Comparison of ENCODE assay signal across 20 cellular contexts in genomic region chr10:26800468-26800867, GRCh38.
DNase-seq lines count a peak whose midpoint lies in the region; ATAC-seq and TF ChIP-seq lines count a peak whose summit lies in the region.
"Had no signal": no experiment of that assay in that cellular context is flagged by ENCODE, and none has a peak within 500 bp of the region (broad histone marks: within the 10 kb centered on the region; RNA-seq: fewer than 3 reads in every experiment).

No MANE protein-coding gene starts in this region.

- DNase-seq in NCI-H2227 treated with DMSO at 0.1 percent for 48 hours (lab: John Stamatoyannopoulos, UW) (peak; percentile 1), NCI-H2227 (lab: John Stamatoyannopoulos, UW; ENCODE audit: unreplicated experiment) (no peak), trophoblast cell (no peak), globus pallidus (ENCODE audit: low spot score) (no peak), Kasumi-1 (lab: John Stamatoyannopoulos, UW) (no peak)
- DNase-seq: DMS153, GM23248, IMR-90, NCI-H1105, NCI-H187, NCI-H510A, OCI-M1 had no signal

- H3K79me2 ChIP-seq in KMS-11 (ENCODE audit: insufficient read depth, low read depth) (peaks cover 97% of the 10 kb centered on the region), SU-DHL-6 (ENCODE audit: insufficient read depth, low read length) (peaks cover 97% of the 10 kb centered on the region), trophoblast cell (ENCODE audit: control insufficient read depth, insufficient read depth, low read length, poor library complexity) (peaks cover 9% of the 10 kb centered on the region)

- H2AFZ ChIP-seq in KMS-11 (ENCODE audit: low read depth) (no peak overlapping the region), SU-DHL-6 (ENCODE audit: low read depth, low read length, severe bottlenecking) (no peak overlapping the region), trophoblast cell (ENCODE audit: insufficient read depth, low read length, poor library complexity) (no peak overlapping the region)
- H2AFZ ChIP-seq: GM23248 had no signal

- no peak overlapping the region for H3K23ac ChIP-seq in trophoblast cell (ENCODE audit: low read length)

- H4K20me1 ChIP-seq in KMS-11 (ENCODE audit: insufficient read depth), result no peaks in the 10 kb centered on the region
- H4K20me1 ChIP-seq in SU-DHL-6 (ENCODE audit: low read depth, low read length), result no peaks in the 10 kb centered on the region

- H3K4me3 ChIP-seq in KMS-11 (IDR thresholded peaks at IDR 0.05; ENCODE audit: insufficient read depth, low read depth, low read length), result no peak overlapping the region
- H3K4me3 ChIP-seq in SU-DHL-6 (ENCODE audit: insufficient read depth, low read length, poor library complexity, severe bottlenecking), result no peak overlapping the region
- no peak overlapping the region for H3K4me3 ChIP-seq in trophoblast cell (ENCODE audit: low read depth, low read length)
- H3K4me3 ChIP-seq: GM23248, SJSA1 had no signal

- no peak overlapping the region for H4K8ac ChIP-seq in trophoblast cell (ENCODE audit: low read depth, low read length)

- no peaks in the 10 kb centered on the region for H3K79me1 ChIP-seq in trophoblast cell (ENCODE audit: low read length)

- no peak overlapping the region for H3K14ac ChIP-seq in trophoblast cell (ENCODE audit: low read length)

- H3K27me3 ChIP-seq in KMS-11 (ENCODE audit: insufficient read depth, low read depth) (no peaks in the 10 kb centered on the region), SU-DHL-6 (ENCODE audit: low read length) (no peaks in the 10 kb centered on the region), trophoblast cell (ENCODE audit: insufficient read depth, low read length) (no peaks in the 10 kb centered on the region)
- H3K27me3 ChIP-seq: SJSA1 had no signal

- H3K9ac ChIP-seq in KMS-11, result no peak overlapping the region
- peak overlapping the region; percentile 60 for H3K9ac ChIP-seq in SU-DHL-6 (ENCODE audit: low read length)
- no peak overlapping the region for H3K9ac ChIP-seq in trophoblast cell (ENCODE audit: low read length)
- H3K9ac ChIP-seq: GM23248 had no signal

- no peak overlapping the region for H3K18ac ChIP-seq in trophoblast cell (ENCODE audit: low read length)

- no peak for ATAC-seq in HG03565 (IDR thresholded peaks at IDR 0.05; ENCODE audit: unreplicated experiment)
- ATAC-seq: HCT116 had no signal

- H4K91ac ChIP-seq in trophoblast cell (ENCODE audit: low read depth, low read length), result no peak overlapping the region

- H3K27ac ChIP-seq in KMS-11 (peak overlapping the region; percentile 85; the same call in 1 of the 2 replicates), SU-DHL-6 (ENCODE audit: low read depth, low read length) (peak overlapping the region; percentile 100), trophoblast cell (ENCODE audit: low read depth, low read length) (no peak overlapping the region)
- H3K27ac ChIP-seq: 22Rv1, C4-2B, GM23248, RWPE1, SJSA1 had no signal

- H3K4ac ChIP-seq in trophoblast cell (ENCODE audit: low read depth, low read length), result peak overlapping the region; percentile 24

- H4K12ac ChIP-seq in trophoblast cell (ENCODE audit: low read depth, low read length), result no peak overlapping the region

- H3K9me2 ChIP-seq in SU-DHL-6 (replicated peaks; ENCODE audit: insufficient read depth, low read length), result no peaks in the 10 kb centered on the region

- H2BK12ac ChIP-seq in trophoblast cell (ENCODE audit: low read length), result no peak overlapping the region

- H3K9me3 ChIP-seq in SU-DHL-6 (ENCODE audit: insufficient read depth, low read length) (peaks cover 19% of the 10 kb centered on the region; the same call in 1 of the 2 replicates), trophoblast cell (ENCODE audit: insufficient read depth, low read depth, low read length) (no peaks in the 10 kb centered on the region)
- H3K9me3 ChIP-seq: SJSA1 had no signal

- WGBS in trophoblast cell (ENCODE audit: extremely low coverage, insufficient coverage, insufficient read length), result no CpG with 5 or more reads among the region's 7 CpGs

- H3K4me1 ChIP-seq in KMS-11 (ENCODE audit: low read depth, poor library complexity, severe bottlenecking), result peaks cover 81% of the 10 kb centered on the region
- H3K4me1 ChIP-seq in trophoblast cell (ENCODE audit: control insufficient read depth in 1 of 2, insufficient read depth in 2 of 2, low read length in 2 of 2), result peaks cover 3 to 4% of the 10 kb centered on the region in 2 experiments
- H3K4me1 ChIP-seq: SJSA1 had no signal

- peaks cover 74% of the 10 kb centered on the region for H3F3A ChIP-seq in SU-DHL-6 (ENCODE audit: insufficient read depth)

- H2BK5ac ChIP-seq in trophoblast cell (ENCODE audit: low read depth, low read length, poor library complexity), result no peak overlapping the region

- H2BK120ac ChIP-seq in trophoblast cell (ENCODE audit: insufficient read depth, low read length, poor library complexity), result no peak overlapping the region

- H3K4me2 ChIP-seq in KMS-11 (peak overlapping the region; percentile 92; the same call in 1 of the 2 replicates), SU-DHL-6 (ENCODE audit: low read depth, low read length, poor library complexity, severe bottlenecking) (peak overlapping the region; percentile 96), trophoblast cell (ENCODE audit: low read length) (no peak overlapping the region)

- H3K36me3 ChIP-seq in KMS-11 (ENCODE audit: insufficient read depth) (no peaks in the 10 kb centered on the region), SU-DHL-6 (ENCODE audit: low read length) (peaks cover 22% of the 10 kb centered on the region), trophoblast cell (ENCODE audit: control insufficient read depth in 1 of 2, insufficient read depth in 2 of 2, low read length in 2 of 2) (no peaks in the 10 kb centered on the region)
- H3K36me3 ChIP-seq: SJSA1 had no signal

- no peak overlapping the region for H2AK5ac ChIP-seq in trophoblast cell (ENCODE audit: low read length)

- TF ChIP-seq CTCF in KMS-11 (conservative IDR thresholded peaks at IDR 0.05; ENCODE audit: low read depth, low read length) (no peak), SU-DHL-6 (IDR thresholded peaks at IDR 0.05; ENCODE audit: insufficient read depth, low read length, poor library complexity, severe bottlenecking) (no peak)
